ENCODE assay signal across 17 cellular contexts in the genomic region with DNA sequence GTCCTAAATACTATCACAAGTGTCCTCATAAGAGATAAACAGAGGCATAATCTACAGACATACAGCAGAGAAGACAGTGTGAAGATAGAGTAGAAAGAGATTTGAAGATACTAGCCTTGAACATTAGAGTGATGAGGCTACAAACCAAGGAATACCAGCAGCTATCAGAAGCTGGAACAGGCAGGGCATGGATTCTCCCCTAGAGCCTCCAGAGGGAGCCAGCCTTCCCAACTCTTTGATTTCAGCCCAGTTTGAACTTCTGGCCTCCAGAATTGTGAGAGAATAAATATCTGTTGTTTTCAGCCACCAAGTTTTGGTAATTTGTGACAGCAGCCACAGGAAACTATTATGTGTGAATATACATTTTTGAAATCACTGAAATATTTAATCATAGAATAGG. TPM values are rescaled to one million over a fixed set of nuclear protein-coding genes. Genes with fewer than 3 reads are reported as not detected.
A peak's percentile ranks its signal among the peaks of the same experiment; 100 is the strongest.
DNase-seq lines count a peak whose midpoint lies in the region; ATAC-seq and TF ChIP-seq lines count a peak whose summit lies in the region.
"Had no signal": no experiment of that assay in that cellular context is flagged by ENCODE, and none has a peak within 500 bp of the region (broad histone marks: within the 10 kb centered on the region; RNA-seq: fewer than 3 reads in every experiment).

No MANE protein-coding gene starts in this region.

- H3K4me3 ChIP-seq in AG04450 (ENCODE audit: low read depth, low read length) (no peak overlapping the region), HFF-Myc (replicated peaks; ENCODE audit: low read depth, low read length) (no peak overlapping the region), astrocyte of the cerebellum (ENCODE audit: low read depth, low read length) (no peak overlapping the region), gastroesophageal sphincter (no peak overlapping the region)
- H3K4me3 ChIP-seq in CD8-positive, alpha-beta memory T cell (ENCODE audit: low read length): no peak overlapping the region
- H3K4me3 ChIP-seq: BLaER1, PC-9, stomach had no signal

- H3K27me3 ChIP-seq in AG04450 (ENCODE audit: control insufficient read depth, insufficient read depth, low read length) (no peaks in the 10 kb centered on the region), gastroesophageal sphincter (no peaks in the 10 kb centered on the region)
- no peaks in the 10 kb centered on the region for H3K27me3 ChIP-seq in CD8-positive, alpha-beta memory T cell (ENCODE audit: insufficient read depth, low read length, poor library complexity, severe bottlenecking)
- H3K27me3 ChIP-seq: BLaER1, stomach had no signal

- POLR2A ChIA-PET in AG04450 (lab: Yijun Ruan, JAX): no interaction called here
- POLR2A ChIA-PET in CD8-positive, alpha-beta memory T cell (lab: Charles Lee): no interaction called here

- peaks cover 0 to 5% (median 0%) of the 10 kb centered on the region in 3 donors for H3K36me3 Mint-ChIP-seq in CD8-positive, alpha-beta memory T cell

- CTCF ChIA-PET in AG04450 (lab: Charles Lee): no interaction called here
- CTCF ChIA-PET in CD8-positive, alpha-beta memory T cell (lab: Charles Lee): no interaction called here

- H3K9me3 Mint-ChIP-seq in CD8-positive, alpha-beta memory T cell: no peaks in the 10 kb centered on the region
- H3K9me3 Mint-ChIP-seq: activated CD8-positive, alpha-beta T cell treated with anti-CD3 and anti-CD28 coated beads for 36 hours had no signal

- no peaks in the 10 kb centered on the region for H3K36me3 ChIP-seq in gastroesophageal sphincter
- no peaks in the 10 kb centered on the region for H3K36me3 ChIP-seq in CD8-positive, alpha-beta memory T cell (ENCODE audit: insufficient read depth, low read length)
- H3K36me3 ChIP-seq: BLaER1, stomach had no signal

- DNase-seq in AG04450 (ENCODE audit: low read depth, low spot score) (no peak), HFF-Myc (ENCODE audit: extremely low read depth, low read depth) (peak; percentile 5), astrocyte of the cerebellum (ENCODE audit: low read depth) (no peak), iPS-NIHi7 (ENCODE audit: extremely low spot score) (peak; percentile 18), NOMO-1 (lab: John Stamatoyannopoulos, UW; ENCODE audit: unreplicated experiment in 2 of 2) (no peak)
- DNase-seq in CD8-positive, alpha-beta memory T cell: no peak
- DNase-seq: activated CD8-positive, alpha-beta T cell treated with anti-CD3 and anti-CD28 coated beads for 36 hours; activated effector memory CD4-positive, alpha-beta T cell treated with anti-CD3 and anti-CD28 coated beads, Interleukin-2, amount 50 U/mL, for 16 hours; NCI-H2107; PC-9; retina; stomach; T-helper 1 cell had no signal

- no peaks in the 10 kb centered on the region for H3K27me3 Mint-ChIP-seq in CD8-positive, alpha-beta memory T cell
- H3K27me3 Mint-ChIP-seq: activated CD8-positive, alpha-beta T cell treated with anti-CD3 and anti-CD28 coated beads for 36 hours had no signal

- H3K4me1 ChIP-seq in gastroesophageal sphincter: peaks cover 0 to 9% (median 4%) of the 10 kb centered on the region in 3 donors
- no peaks in the 10 kb centered on the region for H3K4me1 ChIP-seq in CD8-positive, alpha-beta memory T cell (ENCODE audit: insufficient read depth, low read length)
- H3K4me1 ChIP-seq: BLaER1 had no signal

- ATAC-seq in gastroesophageal sphincter (no peak), GM19023 (IDR thresholded peaks at IDR 0.05; ENCODE audit: unreplicated experiment) (no peak)
- ATAC-seq: activated CD8-positive, alpha-beta T cell treated with anti-CD3 and anti-CD28 coated beads for 36 hours had no signal

- TF ChIP-seq CTCF in AG04450 (IDR thresholded peaks at IDR 0.05; ENCODE audit: low read depth, low read length) (peak; percentile 15; the same call in 1 of the 2 replicates), HFF-Myc (IDR thresholded peaks at IDR 0.05; ENCODE audit: low read depth, low read length, missing control alignments) (peak; percentile 43), astrocyte of the cerebellum (IDR thresholded peaks at IDR 0.05; ENCODE audit: low read depth, low read length, missing control alignments) (peak; percentile 35), gastroesophageal sphincter (IDR thresholded peaks at IDR 0.05) (no peak)

- no peak overlapping the region for H3K27ac ChIP-seq in AG04450 (ENCODE audit: low read depth, low read length)
- H3K27ac ChIP-seq in gastroesophageal sphincter: no peak overlapping the region
- H3K27ac ChIP-seq in CD8-positive, alpha-beta memory T cell (ENCODE audit: low read depth, low read length): no peak overlapping the region
- H3K27ac ChIP-seq: BLaER1, epithelial cell of prostate, PC-9, stomach had no signal

- H3K9me3 ChIP-seq in AG04450 (ENCODE audit: control insufficient read depth, insufficient read depth, low read length) (no peaks in the 10 kb centered on the region), gastroesophageal sphincter (no peaks in the 10 kb centered on the region)
- no peaks in the 10 kb centered on the region for H3K9me3 ChIP-seq in CD8-positive, alpha-beta memory T cell (ENCODE audit: low read length)
- H3K9me3 ChIP-seq: BLaER1, stomach had no signal

- in situ Hi-C loops in astrocyte of the cerebellum (cut with HindIII; ENCODE audit: low sequenced_read_pairs): no loop called here

- peak overlapping the region in 1 of 8 donors; percentile 34 for H3K27ac Mint-ChIP-seq in CD8-positive, alpha-beta memory T cell
- H3K27ac Mint-ChIP-seq: activated CD8-positive, alpha-beta T cell treated with anti-CD3 and anti-CD28 coated beads for 36 hours had no signal

- H3K4me1 Mint-ChIP-seq in CD8-positive, alpha-beta memory T cell: peaks cover 24 to 35% (median 30%) of the 10 kb centered on the region in 3 donors

- TF ChIP-seq EP300 in gastroesophageal sphincter (IDR thresholded peaks at IDR 0.05): no peak

- no peak for TF ChIP-seq POLR2A in gastroesophageal sphincter (IDR thresholded peaks at IDR 0.05)

- H3K4me3 Mint-ChIP-seq in CD8-positive, alpha-beta memory T cell: no peak overlapping the region
- H3K4me3 Mint-ChIP-seq: activated CD8-positive, alpha-beta T cell treated with anti-CD3 and anti-CD28 coated beads for 36 hours had no signal

RNA-seq across cellular contexts. Expression of a gene that starts 47.2 kb away (rescaled TPM):
- 13.6 and 21.0 TPM in 2 replicates for polyA plus RNA-seq in AG04450 (2011; rRNA removed)
- polyA minus RNA-seq in AG04450 (2011; rRNA and poly(A)+ RNA removed): 19.9 and 20.8 TPM in 2 replicates
- 10 to 100 TPM; 53.1 to 93.4 (median 64.0) TPM for total RNA-seq in gastroesophageal sphincter
- total RNA-seq in CD8-positive, alpha-beta memory T cell: 10 to 100 TPM; 20.3 to 23.2 TPM
- polyA plus RNA-seq in CD8-positive, alpha-beta memory T cell: 64.1 TPM

Comparison
In these comparisons a context has a peak if more than half of its experiments do, and no peak if none do; other contexts are left out.
1. DNase-seq: peak in HFF-Myc (single experiment) and iPS-NIHi7 (single experiment); none in AG04450 (single experiment), astrocyte of the cerebellum (single experiment), CD8-positive, alpha-beta memory T cell (0 of 5) and NOMO-1 (0 of 2).
2. CTCF ChIP-seq: peak in AG04450 (single experiment), HFF-Myc (single experiment) and astrocyte of the cerebellum (single experiment); none in gastroesophageal sphincter (0 of 4).